In genomic region chr4:126174627-126175026, GRCh38 we compare ENCODE assay signal across 6 cellular contexts.
"Had no signal": no experiment of that assay in that cellular context is flagged by ENCODE, and none has a peak within 500 bp of the region (broad histone marks: within the 10 kb centered on the region; RNA-seq: fewer than 3 reads in every experiment).

No MANE protein-coding gene starts in this region.

- DNase-seq: GDM1, GF-D8 had no signal

- FAIRE-seq: GM12891, GM12892, GM18507, GM19239 had no signal
